Comparison of ENCODE assay signal across 1 cellular context in the genomic region with DNA sequence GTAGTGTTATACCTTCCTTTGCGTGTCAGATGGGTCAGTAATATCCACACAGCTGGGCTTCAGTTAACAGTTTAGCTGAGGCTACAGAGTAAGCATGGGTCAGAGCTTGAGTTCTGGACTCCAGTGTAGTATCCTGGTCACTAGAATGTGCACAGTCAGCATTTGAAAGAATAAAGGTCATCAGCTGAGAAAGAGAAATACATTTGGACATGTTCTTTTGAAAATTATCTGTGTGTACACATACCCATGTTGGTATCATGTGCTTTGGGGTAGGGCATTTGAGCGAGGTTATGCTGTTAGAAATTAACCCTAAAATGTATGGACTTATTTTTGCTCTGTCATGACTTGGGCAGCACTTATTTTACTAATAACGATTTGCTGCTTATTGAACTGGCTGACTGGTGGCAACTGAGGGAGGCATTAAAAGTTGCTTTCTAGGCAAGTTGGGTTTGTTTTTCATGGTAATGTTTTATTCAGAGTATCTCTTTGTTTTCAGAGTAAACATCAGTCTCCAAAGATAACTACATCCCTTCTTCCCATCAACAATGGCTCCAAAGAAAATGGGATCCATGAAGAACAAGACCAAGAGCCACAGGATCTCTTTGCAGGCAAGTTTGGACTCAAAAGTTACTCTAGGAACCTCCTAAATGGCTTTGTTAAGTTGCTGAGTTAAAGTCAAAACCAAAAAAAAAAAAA.
TF ChIP-seq lines count a peak whose summit lies in the region.

No MANE protein-coding gene starts in this region.

TF ChIP-seq in liver, 16 proteins besides CTCF, POLR2A, EP300 and RAD21 (continued from another document):
- TF ChIP-seq, protein P1, sequence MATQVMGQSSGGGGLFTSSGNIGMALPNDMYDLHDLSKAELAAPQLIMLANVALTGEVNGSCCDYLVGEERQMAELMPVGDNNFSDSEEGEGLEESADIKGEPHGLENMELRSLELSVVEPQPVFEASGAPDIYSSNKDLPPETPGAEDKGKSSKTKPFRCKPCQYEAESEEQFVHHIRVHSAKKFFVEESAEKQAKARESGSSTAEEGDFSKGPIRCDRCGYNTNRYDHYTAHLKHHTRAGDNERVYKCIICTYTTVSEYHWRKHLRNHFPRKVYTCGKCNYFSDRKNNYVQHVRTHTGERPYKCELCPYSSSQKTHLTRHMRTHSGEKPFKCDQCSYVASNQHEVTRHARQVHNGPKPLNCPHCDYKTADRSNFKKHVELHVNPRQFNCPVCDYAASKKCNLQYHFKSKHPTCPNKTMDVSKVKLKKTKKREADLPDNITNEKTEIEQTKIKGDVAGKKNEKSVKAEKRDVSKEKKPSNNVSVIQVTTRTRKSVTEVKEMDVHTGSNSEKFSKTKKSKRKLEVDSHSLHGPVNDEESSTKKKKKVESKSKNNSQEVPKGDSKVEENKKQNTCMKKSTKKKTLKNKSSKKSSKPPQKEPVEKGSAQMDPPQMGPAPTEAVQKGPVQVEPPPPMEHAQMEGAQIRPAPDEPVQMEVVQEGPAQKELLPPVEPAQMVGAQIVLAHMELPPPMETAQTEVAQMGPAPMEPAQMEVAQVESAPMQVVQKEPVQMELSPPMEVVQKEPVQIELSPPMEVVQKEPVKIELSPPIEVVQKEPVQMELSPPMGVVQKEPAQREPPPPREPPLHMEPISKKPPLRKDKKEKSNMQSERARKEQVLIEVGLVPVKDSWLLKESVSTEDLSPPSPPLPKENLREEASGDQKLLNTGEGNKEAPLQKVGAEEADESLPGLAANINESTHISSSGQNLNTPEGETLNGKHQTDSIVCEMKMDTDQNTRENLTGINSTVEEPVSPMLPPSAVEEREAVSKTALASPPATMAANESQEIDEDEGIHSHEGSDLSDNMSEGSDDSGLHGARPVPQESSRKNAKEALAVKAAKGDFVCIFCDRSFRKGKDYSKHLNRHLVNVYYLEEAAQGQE (IDR thresholded peaks at IDR 0.05) = no peak
- TF ChIP-seq RXRA (IDR thresholded peaks at IDR 0.05) = peak; percentile 64 to 80
- TF ChIP-seq SP1 (IDR thresholded peaks at IDR 0.05) = peak; percentile 70
- no peak for TF ChIP-seq FOXA2 (IDR thresholded peaks at IDR 0.05)
- peak; percentile 64 to 84 for TF ChIP-seq HNF4A (conservative IDR thresholded peaks at IDR 0.05)
- TF ChIP-seq TAF1 (conservative IDR thresholded peaks at IDR 0.05) = no peak
- TF ChIP-seq, protein P2, sequence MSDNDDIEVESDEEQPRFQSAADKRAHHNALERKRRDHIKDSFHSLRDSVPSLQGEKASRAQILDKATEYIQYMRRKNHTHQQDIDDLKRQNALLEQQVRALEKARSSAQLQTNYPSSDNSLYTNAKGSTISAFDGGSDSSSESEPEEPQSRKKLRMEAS (IDR thresholded peaks at IDR 0.05) = no peak
- TF ChIP-seq NR2F2 (IDR thresholded peaks at IDR 0.05) = peak; percentile 28
- TF ChIP-seq, protein P3, sequence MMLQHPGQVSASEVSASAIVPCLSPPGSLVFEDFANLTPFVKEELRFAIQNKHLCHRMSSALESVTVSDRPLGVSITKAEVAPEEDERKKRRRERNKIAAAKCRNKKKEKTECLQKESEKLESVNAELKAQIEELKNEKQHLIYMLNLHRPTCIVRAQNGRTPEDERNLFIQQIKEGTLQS (IDR thresholded peaks at IDR 0.05) = no peak
- no peak for TF ChIP-seq JUND (IDR thresholded peaks at IDR 0.05)
- no peak for TF ChIP-seq FOXA1 (IDR thresholded peaks at IDR 0.05)
- TF ChIP-seq, protein P4, sequence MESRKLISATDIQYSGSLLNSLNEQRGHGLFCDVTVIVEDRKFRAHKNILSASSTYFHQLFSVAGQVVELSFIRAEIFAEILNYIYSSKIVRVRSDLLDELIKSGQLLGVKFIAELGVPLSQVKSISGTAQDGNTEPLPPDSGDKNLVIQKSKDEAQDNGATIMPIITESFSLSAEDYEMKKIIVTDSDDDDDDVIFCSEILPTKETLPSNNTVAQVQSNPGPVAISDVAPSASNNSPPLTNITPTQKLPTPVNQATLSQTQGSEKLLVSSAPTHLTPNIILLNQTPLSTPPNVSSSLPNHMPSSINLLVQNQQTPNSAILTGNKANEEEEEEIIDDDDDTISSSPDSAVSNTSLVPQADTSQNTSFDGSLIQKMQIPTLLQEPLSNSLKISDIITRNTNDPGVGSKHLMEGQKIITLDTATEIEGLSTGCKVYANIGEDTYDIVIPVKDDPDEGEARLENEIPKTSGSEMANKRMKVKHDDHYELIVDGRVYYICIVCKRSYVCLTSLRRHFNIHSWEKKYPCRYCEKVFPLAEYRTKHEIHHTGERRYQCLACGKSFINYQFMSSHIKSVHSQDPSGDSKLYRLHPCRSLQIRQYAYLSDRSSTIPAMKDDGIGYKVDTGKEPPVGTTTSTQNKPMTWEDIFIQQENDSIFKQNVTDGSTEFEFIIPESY (IDR thresholded peaks at IDR 0.05) = peak; percentile 23
